ENCODE assay signal across 9 cellular contexts in the genomic region with DNA sequence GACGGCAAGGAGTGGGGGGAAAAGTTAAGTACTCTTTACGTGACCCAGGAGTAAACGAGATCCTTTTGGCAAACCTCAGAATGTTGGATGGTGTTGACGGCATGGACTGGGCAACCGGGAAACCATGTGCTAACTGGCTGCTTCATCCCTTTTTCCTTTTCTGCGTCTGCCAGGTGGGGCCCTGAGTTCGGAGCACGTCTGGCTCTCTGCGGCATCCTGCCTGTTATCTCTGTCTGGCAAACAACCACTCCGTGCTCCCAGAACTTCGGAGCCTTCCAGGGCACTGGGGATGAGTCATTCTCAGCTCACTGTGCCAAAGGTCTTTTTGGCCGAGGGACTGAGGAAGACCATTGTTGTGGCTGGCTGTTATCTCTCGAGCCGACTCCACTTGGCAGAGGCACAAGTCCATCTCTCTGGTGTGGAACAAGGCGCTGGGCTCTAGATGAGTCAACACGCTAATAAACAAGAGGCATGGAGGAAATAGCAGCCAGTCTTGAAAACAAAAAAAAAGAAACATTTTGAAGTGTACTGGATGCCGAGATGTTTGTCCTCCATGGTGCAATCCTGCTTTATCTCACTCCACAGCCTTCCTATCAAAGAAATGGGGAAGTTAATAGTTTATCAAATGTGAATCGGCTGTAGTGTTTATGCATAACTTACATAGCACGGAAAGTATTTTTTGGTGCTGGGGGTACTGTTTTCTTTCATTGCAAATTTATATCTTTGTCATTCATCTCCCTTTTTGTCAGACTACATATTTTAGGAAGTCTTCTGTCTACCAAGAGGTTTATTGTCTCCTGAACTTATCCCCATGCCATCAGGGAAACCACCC.
DNase-seq lines count a peak whose midpoint lies in the region; ATAC-seq and TF ChIP-seq lines count a peak whose summit lies in the region.
"Had no signal": no experiment of that assay in that cellular context is flagged by ENCODE, and none has a peak within 500 bp of the region (broad histone marks: within the 10 kb centered on the region; RNA-seq: fewer than 3 reads in every experiment).

No MANE protein-coding gene starts in this region.

- peaks cover 5% of the 10 kb centered on the region; the same call in 1 of the 2 replicates for H3K27me3 ChIP-seq in MG63
- no peaks in the 10 kb centered on the region for H3K27me3 ChIP-seq in brain microvascular endothelial cell (replicated peaks)

- no peak for TF ChIP-seq CTCF in brain microvascular endothelial cell (IDR thresholded peaks at IDR 0.05; ENCODE audit: low read depth, low read length, missing control alignments)

- H3K36me3 ChIP-seq in MG63 (no peaks in the 10 kb centered on the region), brain microvascular endothelial cell (replicated peaks) (no peaks in the 10 kb centered on the region)

- in situ Hi-C loops in brain microvascular endothelial cell (cut with HindIII; ENCODE audit: low pct_ligation_motif_present, low sequenced_read_pairs): no loop called here

- no peak for ATAC-seq in GM21423 (IDR thresholded peaks at IDR 0.05; ENCODE audit: unreplicated experiment)

- H3K4me3 ChIP-seq in MG63 (no peak overlapping the region), brain microvascular endothelial cell (ENCODE audit: low read depth, low read length) (no peak overlapping the region)

- H3K27ac ChIP-seq in brain microvascular endothelial cell (no peak overlapping the region), substantia nigra (ENCODE audit: low read depth, low read length, poor library complexity, severe bottlenecking) (peak overlapping the region; percentile 54)

- H3K9me3 ChIP-seq in MG63: no peaks in the 10 kb centered on the region

- peak; percentile 87 for DNase-seq in ELR (ENCODE audit: low read depth)
- DNase-seq in MG63: peak; percentile 98
- peak; percentile 96 for DNase-seq in brain microvascular endothelial cell
- DNase-seq in kidney tubule cell (ENCODE audit: low spot score): peak; percentile 91
- peak in 48 of 49 donors; percentile 6 to 86 (median 62) for DNase-seq in substantia nigra (lab: John Stamatoyannopoulos, UW)
- DNase-seq in NCI-H187 treated with DMSO at 0.1 percent for 48 hours (lab: John Stamatoyannopoulos, UW): no peak
- DNase-seq in SKM-1 (lab: John Stamatoyannopoulos, UW; ENCODE audit: unreplicated experiment): no peak
- DNase-seq: natural killer cell had no signal

Comparison
In these comparisons a context has a peak if more than half of its experiments do, and no peak if none do; other contexts are left out.
1. DNase-seq: peak in ELR (single experiment), MG63 (single experiment), brain microvascular endothelial cell (single experiment), kidney tubule cell (single experiment) and substantia nigra (48 of 49); none in NCI-H187 treated with DMSO at 0.1 percent for 48 hours (single experiment) and SKM-1 (single experiment).